In the genomic region with DNA sequence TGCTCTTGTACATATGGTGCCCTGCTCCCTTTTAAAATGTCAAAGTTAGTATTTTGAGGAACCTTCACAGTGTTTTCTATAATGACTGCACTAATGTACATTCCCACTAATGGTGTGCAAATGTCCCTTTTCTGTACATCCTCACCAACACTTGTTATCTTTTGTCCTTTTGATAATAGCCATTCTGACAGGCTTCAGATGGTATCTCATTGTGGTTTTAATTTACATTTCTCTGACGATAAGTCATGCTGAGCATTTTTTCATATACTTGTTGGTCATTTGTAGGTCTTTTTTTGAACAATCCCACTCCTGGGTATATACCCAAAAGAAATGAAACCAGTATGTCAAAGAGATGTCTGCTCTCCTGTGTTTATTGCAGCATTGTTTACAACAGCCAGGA, we compare ENCODE assay signal across 20 cellular contexts.
"Had no signal": no experiment of that assay in that cellular context is flagged by ENCODE, and none has a peak within 500 bp of the region (broad histone marks: within the 10 kb centered on the region; RNA-seq: fewer than 3 reads in every experiment).

No MANE protein-coding gene starts in this region.

- ATAC-seq: activated CD4-positive, CD25-positive, alpha-beta regulatory T cell treated with anti-CD3 and anti-CD28 coated beads, Interleukin-2, amount 50 U/mL, for 24 hours; activated CD8-positive, alpha-beta T cell treated with anti-CD3 and anti-CD28 coated beads, Interleukin-2, amount 10 ng/mL, durations not matched to agents 7 days and 5 days had no signal

- H3K27ac Mint-ChIP-seq: activated CD8-positive, alpha-beta T cell treated with anti-CD3 and anti-CD28 coated beads, Interleukin-2, amount 10 ng/mL, durations not matched to agents 7 days and 5 days; activated naive CD8-positive, alpha-beta T cell treated with anti-CD3 and anti-CD28 coated beads, Interleukin-2, amount 10 ng/mL, durations not matched to agents 7 days and 5 days; brain; T-helper 1 cell treated with Interleukin-12 subunit alpha and Interleukin-12 subunit beta and Interleukin-4 antibody, amounts not matched to agents 30 μg/mL and 1 μg/mL, for 36 hours had no signal

- DNase-seq: activated CD4-positive, alpha-beta T cell treated with anti-CD3 and anti-CD28 coated beads for 48 hours; activated CD4-positive, alpha-beta T cell treated with anti-CD3 and anti-CD28 coated beads, Interleukin-2, amount 50 U/mL, for 4 hours; activated CD8-positive, alpha-beta memory T cell treated with anti-CD3 and anti-CD28 coated beads, Interleukin-2, amount 50 U/mL, for 48 hours; activated CD8-positive, alpha-beta T cell treated with anti-CD3 and anti-CD28 coated beads, Interleukin-2, amount 10 ng/mL, durations not matched to agents 7 days and 5 days; activated naive CD4-positive, alpha-beta T cell treated with anti-CD3 and anti-CD28 coated beads, Interleukin-2, amount 50 U/mL, for 16 hours; activated naive CD8-positive, alpha-beta T cell treated with anti-CD3 and anti-CD28 coated beads, Interleukin-2, amount 10 ng/mL, durations not matched to agents 7 days and 5 days; activated T-cell treated with anti-CD3 and anti-CD28 coated beads, Interleukin-2, amount 50 U/mL, for 1 hour; NCI-H1105 treated with DMSO at 0.1 percent for 48 hours; NCI-H1436 treated with DMSO at 0.1 percent for 48 hours; NCI-H187 treated with DMSO at 0.1 percent for 48 hours; NCI-H2081 treated with DMSO at 0.1 percent for 48 hours; NCI-H446; NCI-H524; PC-9; SHP77 treated with DMSO at 0.1 percent for 48 hours had no signal

- H3K36me3 Mint-ChIP-seq: brain had no signal

- H3K4me3 Mint-ChIP-seq: activated CD8-positive, alpha-beta T cell treated with anti-CD3 and anti-CD28 coated beads, Interleukin-2, amount 10 ng/mL, durations not matched to agents 7 days and 5 days; activated naive CD8-positive, alpha-beta T cell treated with anti-CD3 and anti-CD28 coated beads, Interleukin-2, amount 10 ng/mL, durations not matched to agents 7 days and 5 days; brain; T-helper 1 cell treated with Interleukin-12 subunit alpha and Interleukin-12 subunit beta and Interleukin-4 antibody, amounts not matched to agents 30 μg/mL and 1 μg/mL, for 36 hours had no signal

- H3K9me3 Mint-ChIP-seq: T-helper 1 cell treated with Interleukin-12 subunit alpha and Interleukin-12 subunit beta and Interleukin-4 antibody, amounts not matched to agents 30 μg/mL and 1 μg/mL, for 36 hours had no signal

- H3K27me3 Mint-ChIP-seq: brain had no signal

- H3K4me3 ChIP-seq: ascending aorta, cardiac muscle cell, PC-9 had no signal
